ENCODE assay signal across 11 cellular contexts in the genomic region with DNA sequence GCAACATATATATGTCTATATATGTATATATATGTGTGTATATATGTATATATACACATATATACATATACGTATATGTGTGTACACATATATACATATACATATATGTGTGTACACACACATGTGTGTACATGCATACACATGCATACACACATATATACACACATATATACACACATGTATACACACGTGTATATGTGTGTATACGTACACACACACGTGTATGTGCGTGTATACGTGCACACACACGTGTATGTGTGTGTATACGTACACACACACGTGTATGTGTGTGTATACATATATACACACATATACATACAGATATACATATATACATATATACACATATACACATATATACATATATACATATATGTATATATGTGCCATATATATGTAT.
"Had no signal": no experiment of that assay in that cellular context is flagged by ENCODE, and none has a peak within 500 bp of the region (broad histone marks: within the 10 kb centered on the region; RNA-seq: fewer than 3 reads in every experiment).

No MANE protein-coding gene starts in this region.

- H3K4me1 ChIP-seq: HAP-1 had no signal

- H3K4me3 ChIP-seq: GM23248, GM23338, HAP-1 had no signal

- H3K9me3 ChIP-seq: HAP-1 had no signal

- H2AFZ ChIP-seq: GM23248, GM23338 had no signal

- H3K27ac ChIP-seq: GM23248 had no signal

- DNase-seq: GM23248, GOT3, H7, H9, HCEC 1CT, HFFc6 had no signal

- ATAC-seq: GM23338, HCT116 had no signal

- H3K4me2 ChIP-seq: GM23338 had no signal

- H3K36me3 ChIP-seq: HAP-1 had no signal

- FAIRE-seq: H1, H54 had no signal

- H3K9ac ChIP-seq: GM23248 had no signal
